Comparison of ENCODE assay signal across 1 cellular context in genomic region chr22:20783844-20784723, GRCh38.
TF ChIP-seq lines count a peak whose summit lies in the region.

No MANE protein-coding gene starts in this region.

TF ChIP-seq in HepG2, 621 proteins besides CTCF, POLR2A, EP300 and RAD21 (continued from another document):
- TF ChIP-seq TFDP1 (CRISPR knock-in tag; IDR thresholded peaks at IDR 0.05; ENCODE audit: borderline replicate concordance) (no peak), MAX (IDR thresholded peaks at IDR 0.05) (no peak), TBP (CRISPR knock-in tag; IDR thresholded peaks at IDR 0.05) (no peak), JUN (CRISPR knock-in tag; IDR thresholded peaks at IDR 0.05) (no peak), PRMT3 (CRISPR knock-in tag; IDR thresholded peaks at IDR 0.05; ENCODE audit: borderline replicate concordance, low read depth) (no peak), ZNF768 (CRISPR knock-in tag; IDR thresholded peaks at IDR 0.05) (no peak), ZNF773 (CRISPR knock-in tag; IDR thresholded peaks at IDR 0.05; ENCODE audit: borderline replicate concordance) (no peak), HMG20B (CRISPR knock-in tag; conservative IDR thresholded peaks at IDR 0.05) (no peak), SAP130 (CRISPR knock-in tag; IDR thresholded peaks at IDR 0.05; ENCODE audit: low read depth) (no peak), ZNF558 (CRISPR knock-in tag; IDR thresholded peaks at IDR 0.05; ENCODE audit: borderline replicate concordance) (no peak), TOPORS (CRISPR knock-in tag; IDR thresholded peaks at IDR 0.05) (no peak), IRF2 (CRISPR knock-in tag; IDR thresholded peaks at IDR 0.05) (no peak), ONECUT2 (CRISPR knock-in tag; IDR thresholded peaks at IDR 0.05) (no peak), ZFP41 (CRISPR knock-in tag; IDR thresholded peaks at IDR 0.05; ENCODE audit: borderline replicate concordance) (no peak), SMC3 (IDR thresholded peaks at IDR 0.05; ENCODE audit: low read length) (peak; percentile 36; the same call in 1 of the 2 replicates), RBM22 (optimal IDR thresholded peaks at IDR 0.05; ENCODE audit: low read length) (peak; percentile 80), ZBTB7B (CRISPR knock-in tag; IDR thresholded peaks at IDR 0.05) (no peak), ZFP82 (CRISPR knock-in tag; IDR thresholded peaks at IDR 0.05; ENCODE audit: borderline replicate concordance) (no peak), ZNF574 (CRISPR knock-in tag; IDR thresholded peaks at IDR 0.05) (no peak), ZBTB37 (CRISPR knock-in tag; IDR thresholded peaks at IDR 0.05) (no peak), NCOA2 (CRISPR knock-in tag; IDR thresholded peaks at IDR 0.05) (no peak), ZC3H13 (CRISPR knock-in tag; IDR thresholded peaks at IDR 0.05) (0 out of 2 replicates have a peak, but pooled peaks have one; percentile 40), XRCC5 (optimal IDR thresholded peaks at IDR 0.05; ENCODE audit: low read length) (no peak), ZNF501 (CRISPR knock-in tag; IDR thresholded peaks at IDR 0.05) (no peak), ZNF720 (CRISPR knock-in tag; IDR thresholded peaks at IDR 0.05) (no peak), MTERF4 (CRISPR knock-in tag; IDR thresholded peaks at IDR 0.05) (no peak), NR3C1 (CRISPR knock-in tag; IDR thresholded peaks at IDR 0.05) (no peak), ZNF350 (CRISPR knock-in tag; IDR thresholded peaks at IDR 0.05; ENCODE audit: borderline replicate concordance, low read depth) (no peak), ZNF792 (CRISPR knock-in tag; IDR thresholded peaks at IDR 0.05) (no peak), AKAP8 (CRISPR knock-in tag; IDR thresholded peaks at IDR 0.05) (no peak), ATF7 (IDR thresholded peaks at IDR 0.05) (no peak), ATF7 (CRISPR knock-in tag; IDR thresholded peaks at IDR 0.05) (no peak), BRCA1 (CRISPR knock-in tag; IDR thresholded peaks at IDR 0.05) (no peak), KDM2A (CRISPR knock-in tag; IDR thresholded peaks at IDR 0.05; ENCODE audit: borderline replicate concordance, low read depth) (no peak), HNF4A (CRISPR knock-in tag; IDR thresholded peaks at IDR 0.05) (no peak), RELA (CRISPR knock-in tag; IDR thresholded peaks at IDR 0.05) (no peak), ZBTB43 (CRISPR knock-in tag; conservative IDR thresholded peaks at IDR 0.05) (no peak), SIN3B (IDR thresholded peaks at IDR 0.05; ENCODE audit: low read length) (no peak), KLF9 (CRISPR knock-in tag; IDR thresholded peaks at IDR 0.05; ENCODE audit: low read depth) (no peak), AGO2 (optimal IDR thresholded peaks at IDR 0.05; ENCODE audit: low read depth, low read length) (no peak), STAG1 (CRISPR knock-in tag; IDR thresholded peaks at IDR 0.05) (peak; percentile 62), PBX3 (CRISPR knock-in tag; IDR thresholded peaks at IDR 0.05; ENCODE audit: borderline replicate concordance) (no peak), ZNF253 (CRISPR knock-in tag; IDR thresholded peaks at IDR 0.05; ENCODE audit: borderline replicate concordance) (no peak), ZNF549 (CRISPR knock-in tag; IDR thresholded peaks at IDR 0.05) (no peak), CEBPG (CRISPR knock-in tag; IDR thresholded peaks at IDR 0.05) (no peak), MBD4 (IDR thresholded peaks at IDR 0.05; ENCODE audit: borderline replicate concordance, low read length) (no peak), RBFOX2 (IDR thresholded peaks at IDR 0.05; ENCODE audit: low read depth, low read length) (peak; percentile 65), ZNF652 (CRISPR knock-in tag; IDR thresholded peaks at IDR 0.05; ENCODE audit: borderline replicate concordance, low read depth) (no peak), GPN1 (CRISPR knock-in tag; IDR thresholded peaks at IDR 0.05; ENCODE audit: borderline replicate concordance) (no peak), ZNF562 (CRISPR knock-in tag; IDR thresholded peaks at IDR 0.05; ENCODE audit: borderline replicate concordance) (no peak), USF2 (IDR thresholded peaks at IDR 0.05; ENCODE audit: low read depth, low read length) (no peak), USF2 (CRISPR knock-in tag; IDR thresholded peaks at IDR 0.05; ENCODE audit: borderline replicate concordance) (no peak), XBP1 (CRISPR knock-in tag; IDR thresholded peaks at IDR 0.05) (no peak)
TF ChIP-seq in HepG2: peak in this region for 7.
